In the genomic region with DNA sequence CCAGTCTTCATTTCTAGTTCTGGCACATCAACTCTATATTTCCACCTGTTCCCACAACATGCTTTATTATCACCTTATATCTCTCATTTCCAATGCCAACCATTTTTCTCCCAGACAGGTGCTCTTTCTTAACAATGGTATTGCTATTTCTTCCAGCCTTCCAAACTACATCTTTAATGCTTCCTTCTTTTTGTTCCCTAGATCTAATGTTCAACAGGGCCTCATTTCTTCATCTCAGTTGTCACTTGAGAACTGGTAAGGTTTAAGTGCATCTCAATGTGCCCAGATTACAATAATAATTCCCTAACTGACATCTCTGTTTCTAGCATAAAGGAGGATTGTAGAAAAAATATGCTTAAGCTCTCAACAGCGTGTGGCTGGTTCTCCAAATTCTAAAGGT, we compare ENCODE assay signal across 38 cellular contexts.
"Had no signal": no experiment of that assay in that cellular context is flagged by ENCODE, and none has a peak within 500 bp of the region (broad histone marks: within the 10 kb centered on the region; RNA-seq: fewer than 3 reads in every experiment).

No MANE protein-coding gene starts in this region.

- H3K36me3 ChIP-seq: MG63 had no signal

- H3K4me2 ChIP-seq: KMS-11 had no signal

- H3K9me3 ChIP-seq: MG63 had no signal

- H3K27ac ChIP-seq: KMS-11 had no signal

- DNase-seq: Karpas-422, Kasumi-1, KG1, MG63, MM.1S, MV-4-11, NCI-H1048, NCI-H1092, NCI-H1092 treated with DMSO at 0.1 percent for 48 hours, NCI-H1105, NCI-H1105 treated with DMSO at 0.1 percent for 48 hours, NCI-H1417, NCI-H1417 treated with DMSO at 0.1 percent for 48 hours, NCI-H1436, NCI-H1436 treated with DMSO at 0.1 percent for 48 hours, NCI-H146, NCI-H1694, NCI-H1694 treated with DMSO at 0.1 percent for 48 hours, NCI-H187, NCI-H187 treated with DMSO at 0.1 percent for 48 hours, NCI-H1930, NCI-H2029, NCI-H2029 treated with DMSO at 0.1 percent for 48 hours, NCI-H2081, NCI-H2081 treated with DMSO at 0.1 percent for 48 hours, NCI-H2107, NCI-H2171, NCI-H2171 treated with DMSO at 0.1 percent for 48 hours, NCI-H2227 treated with DMSO at 0.1 percent for 48 hours, NCI-H226, NCI-H345, NCI-H446, NCI-H446 treated with DMSO at 0.1 percent for 48 hours, NCI-H510A, NCI-H510A treated with DMSO at 0.1 percent for 48 hours, NCI-H524, NCI-H524 treated with DMSO at 0.1 percent for 48 hours had no signal

- H3K9ac ChIP-seq: KMS-11 had no signal

- H3K27me3 ChIP-seq: MG63 had no signal

- H3K4me3 ChIP-seq: MG63 had no signal
